In the genomic region with DNA sequence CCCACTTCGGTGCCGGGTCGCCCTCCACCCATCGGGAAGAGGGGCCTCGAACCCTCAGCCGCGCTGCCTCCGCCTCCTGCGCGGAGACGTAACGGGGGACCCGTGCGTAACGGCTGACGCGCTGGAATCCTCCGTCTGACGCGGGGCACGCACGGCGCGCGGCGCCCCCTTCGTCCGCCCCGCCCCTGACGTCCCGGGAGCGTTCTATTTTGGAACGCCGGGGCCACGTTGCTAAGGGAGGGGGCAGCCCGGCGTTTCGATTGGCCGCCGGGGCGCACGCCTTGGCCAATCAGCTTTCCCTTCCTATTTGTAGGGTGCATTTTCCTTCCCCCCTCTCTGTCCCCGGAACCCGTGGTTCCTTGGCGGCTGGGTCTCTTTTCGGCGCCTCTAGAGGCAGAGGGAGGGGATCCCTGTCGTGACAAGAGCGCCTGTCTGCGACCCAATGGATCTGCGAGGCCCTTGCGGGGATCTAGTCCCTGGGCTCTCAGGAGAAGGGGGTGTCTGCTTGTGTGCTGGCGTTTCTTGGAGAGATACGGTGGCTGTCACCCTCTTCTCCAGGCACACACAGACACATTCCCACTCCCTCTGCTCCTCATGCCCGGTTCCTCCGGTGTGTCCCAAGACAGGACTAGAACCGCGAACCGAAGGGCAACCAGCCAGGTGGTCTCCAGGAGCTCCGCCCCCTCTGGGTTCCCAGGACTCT, we compare ENCODE assay signal across 1 cellular context.
TF ChIP-seq lines count a peak whose summit lies in the region.

No MANE protein-coding gene starts in this region.

TF ChIP-seq in HEK293, 187 proteins besides CTCF, POLR2A, EP300 and RAD21 (continued from another document):
- TF ChIP-seq, protein P1, sequence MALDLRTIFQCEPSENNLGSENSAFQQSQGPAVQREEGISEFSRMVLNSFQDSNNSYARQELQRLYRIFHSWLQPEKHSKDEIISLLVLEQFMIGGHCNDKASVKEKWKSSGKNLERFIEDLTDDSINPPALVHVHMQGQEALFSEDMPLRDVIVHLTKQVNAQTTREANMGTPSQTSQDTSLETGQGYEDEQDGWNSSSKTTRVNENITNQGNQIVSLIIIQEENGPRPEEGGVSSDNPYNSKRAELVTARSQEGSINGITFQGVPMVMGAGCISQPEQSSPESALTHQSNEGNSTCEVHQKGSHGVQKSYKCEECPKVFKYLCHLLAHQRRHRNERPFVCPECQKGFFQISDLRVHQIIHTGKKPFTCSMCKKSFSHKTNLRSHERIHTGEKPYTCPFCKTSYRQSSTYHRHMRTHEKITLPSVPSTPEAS (tag by site-specific recombination; IDR thresholded peaks at IDR 0.05): no peak
- no peak for TF ChIP-seq TCF7L2 (IDR thresholded peaks at IDR 0.05; ENCODE audit: borderline replicate concordance, low read depth, low read length)
- no peak for TF ChIP-seq HOXC10 (CRISPR knock-in tag; IDR thresholded peaks at IDR 0.05)
- TF ChIP-seq GFI1B (tag by site-specific recombination; IDR thresholded peaks at IDR 0.05): no peak
- TF ChIP-seq ZFHX2 (tag by site-specific recombination; conservative IDR thresholded peaks at IDR 0.05): peak; percentile 63
- TF ChIP-seq ZNF292 (tag by site-specific recombination; IDR thresholded peaks at IDR 0.05; ENCODE audit: borderline replicate concordance, low read depth): no peak
- TF ChIP-seq GLI4 (tag by site-specific recombination; IDR thresholded peaks at IDR 0.05): no peak
- TF ChIP-seq KLF16 (tag by site-specific recombination; IDR thresholded peaks at IDR 0.05): peak; percentile 84
- peak; percentile 66 for TF ChIP-seq ZEB2 (tag by site-specific recombination; IDR thresholded peaks at IDR 0.05)
- TF ChIP-seq ELK4 (IDR thresholded peaks at IDR 0.05; ENCODE audit: borderline replicate concordance, low read depth, low read length): no peak
- no peak for TF ChIP-seq ZNF112 (tag by site-specific recombination; IDR thresholded peaks at IDR 0.05)
- TF ChIP-seq ZNF580 (tag by site-specific recombination; IDR thresholded peaks at IDR 0.05): peak; percentile 2; the same call in 1 of the 2 replicates
- TF ChIP-seq ZNF521 (tag by site-specific recombination; IDR thresholded peaks at IDR 0.05): no peak
- TF ChIP-seq ZSCAN16 (tag by site-specific recombination; IDR thresholded peaks at IDR 0.05): no peak
- TF ChIP-seq, protein P2, sequence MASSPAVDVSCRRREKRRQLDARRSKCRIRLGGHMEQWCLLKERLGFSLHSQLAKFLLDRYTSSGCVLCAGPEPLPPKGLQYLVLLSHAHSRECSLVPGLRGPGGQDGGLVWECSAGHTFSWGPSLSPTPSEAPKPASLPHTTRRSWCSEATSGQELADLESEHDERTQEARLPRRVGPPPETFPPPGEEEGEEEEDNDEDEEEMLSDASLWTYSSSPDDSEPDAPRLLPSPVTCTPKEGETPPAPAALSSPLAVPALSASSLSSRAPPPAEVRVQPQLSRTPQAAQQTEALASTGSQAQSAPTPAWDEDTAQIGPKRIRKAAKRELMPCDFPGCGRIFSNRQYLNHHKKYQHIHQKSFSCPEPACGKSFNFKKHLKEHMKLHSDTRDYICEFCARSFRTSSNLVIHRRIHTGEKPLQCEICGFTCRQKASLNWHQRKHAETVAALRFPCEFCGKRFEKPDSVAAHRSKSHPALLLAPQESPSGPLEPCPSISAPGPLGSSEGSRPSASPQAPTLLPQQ (tag by site-specific recombination; IDR thresholded peaks at IDR 0.05): peak; percentile 34
- TF ChIP-seq ZNF202 (tag by site-specific recombination; IDR thresholded peaks at IDR 0.05; ENCODE audit: borderline replicate concordance): no peak
- TF ChIP-seq, protein P3, sequence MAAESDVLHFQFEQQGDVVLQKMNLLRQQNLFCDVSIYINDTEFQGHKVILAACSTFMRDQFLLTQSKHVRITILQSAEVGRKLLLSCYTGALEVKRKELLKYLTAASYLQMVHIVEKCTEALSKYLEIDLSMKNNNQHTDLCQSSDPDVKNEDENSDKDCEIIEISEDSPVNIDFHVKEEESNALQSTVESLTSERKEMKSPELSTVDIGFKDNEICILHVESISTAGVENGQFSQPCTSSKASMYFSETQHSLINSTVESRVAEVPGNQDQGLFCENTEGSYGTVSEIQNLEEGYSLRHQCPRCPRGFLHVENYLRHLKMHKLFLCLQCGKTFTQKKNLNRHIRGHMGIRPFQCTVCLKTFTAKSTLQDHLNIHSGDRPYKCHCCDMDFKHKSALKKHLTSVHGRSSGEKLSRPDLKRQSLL (tag by site-specific recombination; IDR thresholded peaks at IDR 0.05): no peak
- no peak for TF ChIP-seq HOXD13 (CRISPR knock-in tag; IDR thresholded peaks at IDR 0.05; ENCODE audit: borderline replicate concordance)
- TF ChIP-seq WT1 (tag by site-specific recombination; IDR thresholded peaks at IDR 0.05): 0 out of 2 replicates have a peak, but pooled peaks have one; percentile 14
- no peak; the same call in 1 of the 2 replicates for TF ChIP-seq ZNF785 (tag by site-specific recombination; IDR thresholded peaks at IDR 0.05)
- TF ChIP-seq ZNF510 (tag by site-specific recombination; IDR thresholded peaks at IDR 0.05; ENCODE audit: insufficient replicate concordance): no peak
- peak; percentile 59 for TF ChIP-seq ZBTB8A (tag by site-specific recombination; IDR thresholded peaks at IDR 0.05)
- TF ChIP-seq, protein P4, sequence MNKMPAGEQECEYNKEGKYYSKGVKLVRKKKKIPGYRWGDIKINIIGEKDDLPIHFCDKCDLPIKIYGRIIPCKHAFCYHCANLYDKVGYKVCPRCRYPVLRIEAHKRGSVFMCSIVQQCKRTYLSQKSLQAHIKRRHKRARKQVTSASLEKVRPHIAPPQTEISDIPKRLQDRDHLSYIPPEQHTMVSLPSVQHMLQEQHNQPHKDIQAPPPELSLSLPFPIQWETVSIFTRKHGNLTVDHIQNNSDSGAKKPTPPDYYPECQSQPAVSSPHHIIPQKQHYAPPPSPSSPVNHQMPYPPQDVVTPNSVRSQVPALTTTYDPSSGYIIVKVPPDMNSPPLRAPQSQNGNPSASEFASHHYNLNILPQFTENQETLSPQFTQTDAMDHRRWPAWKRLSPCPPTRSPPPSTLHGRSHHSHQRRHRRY (tag by site-specific recombination; IDR thresholded peaks at IDR 0.05): no peak
- no peak for TF ChIP-seq ZNF174 (tag by site-specific recombination; IDR thresholded peaks at IDR 0.05)
- TF ChIP-seq, protein P5, sequence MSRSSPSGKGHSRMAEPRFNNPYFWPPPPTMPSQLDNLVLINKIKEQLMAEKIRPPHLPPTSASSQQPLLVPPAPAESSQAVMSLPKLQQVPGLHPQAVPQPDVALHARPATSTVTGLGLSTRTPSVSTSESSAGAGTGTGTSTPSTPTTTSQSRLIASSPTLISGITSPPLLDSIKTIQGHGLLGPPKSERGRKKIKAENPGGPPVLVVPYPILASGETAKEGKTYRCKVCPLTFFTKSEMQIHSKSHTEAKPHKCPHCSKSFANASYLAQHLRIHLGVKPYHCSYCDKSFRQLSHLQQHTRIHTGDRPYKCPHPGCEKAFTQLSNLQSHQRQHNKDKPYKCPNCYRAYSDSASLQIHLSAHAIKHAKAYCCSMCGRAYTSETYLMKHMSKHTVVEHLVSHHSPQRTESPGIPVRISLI (tag by site-specific recombination; IDR thresholded peaks at IDR 0.05): no peak
- TF ChIP-seq ZNF335 (tag by site-specific recombination; conservative IDR thresholded peaks at IDR 0.05): peak; percentile 73
- TF ChIP-seq ZNF548 (tag by site-specific recombination; IDR thresholded peaks at IDR 0.05): no peak
- TF ChIP-seq ZNF658 (tag by site-specific recombination; IDR thresholded peaks at IDR 0.05): no peak
- TF ChIP-seq, protein P6, sequence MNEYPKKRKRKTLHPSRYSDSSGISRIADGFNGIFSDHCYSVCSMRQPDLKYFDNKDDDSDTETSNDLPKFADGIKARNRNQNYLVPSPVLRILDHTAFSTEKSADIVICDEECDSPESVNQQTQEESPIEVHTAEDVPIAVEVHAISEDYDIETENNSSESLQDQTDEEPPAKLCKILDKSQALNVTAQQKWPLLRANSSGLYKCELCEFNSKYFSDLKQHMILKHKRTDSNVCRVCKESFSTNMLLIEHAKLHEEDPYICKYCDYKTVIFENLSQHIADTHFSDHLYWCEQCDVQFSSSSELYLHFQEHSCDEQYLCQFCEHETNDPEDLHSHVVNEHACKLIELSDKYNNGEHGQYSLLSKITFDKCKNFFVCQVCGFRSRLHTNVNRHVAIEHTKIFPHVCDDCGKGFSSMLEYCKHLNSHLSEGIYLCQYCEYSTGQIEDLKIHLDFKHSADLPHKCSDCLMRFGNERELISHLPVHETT (tag by site-specific recombination; IDR thresholded peaks at IDR 0.05): no peak
- no peak for TF ChIP-seq ZNF610 (tag by site-specific recombination; IDR thresholded peaks at IDR 0.05; ENCODE audit: borderline replicate concordance)
- TF ChIP-seq KLF8 (tag by site-specific recombination; IDR thresholded peaks at IDR 0.05): peak; percentile 54
- TF ChIP-seq KLF1 (tag by site-specific recombination; IDR thresholded peaks at IDR 0.05): peak; percentile 60; the same call in 1 of the 2 replicates
- TF ChIP-seq ZNF561 (tag by site-specific recombination; IDR thresholded peaks at IDR 0.05; ENCODE audit: borderline replicate concordance): peak; percentile 75; the same call in 1 of the 2 replicates
- no peak for TF ChIP-seq ZNF274 (IDR thresholded peaks at IDR 0.05; ENCODE audit: low read length)
- TF ChIP-seq ZNF274 (tag by site-specific recombination; IDR thresholded peaks at IDR 0.05; ENCODE audit: borderline replicate concordance): no peak
- no peak for TF ChIP-seq BCL11A (tag by site-specific recombination; IDR thresholded peaks at IDR 0.05; ENCODE audit: low read depth)
- TF ChIP-seq, protein P7, sequence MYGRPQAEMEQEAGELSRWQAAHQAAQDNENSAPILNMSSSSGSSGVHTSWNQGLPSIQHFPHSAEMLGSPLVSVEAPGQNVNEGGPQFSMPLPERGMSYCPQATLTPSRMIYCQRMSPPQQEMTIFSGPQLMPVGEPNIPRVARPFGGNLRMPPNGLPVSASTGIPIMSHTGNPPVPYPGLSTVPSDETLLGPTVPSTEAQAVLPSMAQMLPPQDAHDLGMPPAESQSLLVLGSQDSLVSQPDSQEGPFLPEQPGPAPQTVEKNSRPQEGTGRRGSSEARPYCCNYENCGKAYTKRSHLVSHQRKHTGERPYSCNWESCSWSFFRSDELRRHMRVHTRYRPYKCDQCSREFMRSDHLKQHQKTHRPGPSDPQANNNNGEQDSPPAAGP (tag by site-specific recombination; IDR thresholded peaks at IDR 0.05): peak; percentile 35; the same call in 1 of the 2 replicates
- peak; percentile 95 for TF ChIP-seq KLF10 (tag by site-specific recombination; IDR thresholded peaks at IDR 0.05)
- peak; percentile 59; the same call in 1 of the 2 replicates for TF ChIP-seq ZBTB48 (tag by site-specific recombination; IDR thresholded peaks at IDR 0.05)
- TF ChIP-seq ZNF830 (tag by site-specific recombination; IDR thresholded peaks at IDR 0.05; ENCODE audit: low read depth): no peak
- TF ChIP-seq ZNF555 (tag by site-specific recombination; conservative IDR thresholded peaks at IDR 0.05): no peak
- TF ChIP-seq, protein P8, sequence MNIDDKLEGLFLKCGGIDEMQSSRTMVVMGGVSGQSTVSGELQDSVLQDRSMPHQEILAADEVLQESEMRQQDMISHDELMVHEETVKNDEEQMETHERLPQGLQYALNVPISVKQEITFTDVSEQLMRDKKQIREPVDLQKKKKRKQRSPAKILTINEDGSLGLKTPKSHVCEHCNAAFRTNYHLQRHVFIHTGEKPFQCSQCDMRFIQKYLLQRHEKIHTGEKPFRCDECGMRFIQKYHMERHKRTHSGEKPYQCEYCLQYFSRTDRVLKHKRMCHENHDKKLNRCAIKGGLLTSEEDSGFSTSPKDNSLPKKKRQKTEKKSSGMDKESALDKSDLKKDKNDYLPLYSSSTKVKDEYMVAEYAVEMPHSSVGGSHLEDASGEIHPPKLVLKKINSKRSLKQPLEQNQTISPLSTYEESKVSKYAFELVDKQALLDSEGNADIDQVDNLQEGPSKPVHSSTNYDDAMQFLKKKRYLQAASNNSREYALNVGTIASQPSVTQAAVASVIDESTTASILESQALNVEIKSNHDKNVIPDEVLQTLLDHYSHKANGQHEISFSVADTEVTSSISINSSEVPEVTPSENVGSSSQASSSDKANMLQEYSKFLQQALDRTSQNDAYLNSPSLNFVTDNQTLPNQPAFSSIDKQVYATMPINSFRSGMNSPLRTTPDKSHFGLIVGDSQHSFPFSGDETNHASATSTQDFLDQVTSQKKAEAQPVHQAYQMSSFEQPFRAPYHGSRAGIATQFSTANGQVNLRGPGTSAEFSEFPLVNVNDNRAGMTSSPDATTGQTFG (tag by site-specific recombination; IDR thresholded peaks at IDR 0.05; ENCODE audit: borderline replicate concordance): no peak
- TF ChIP-seq ZBTB21 (tag by site-specific recombination; IDR thresholded peaks at IDR 0.05): peak; percentile 82
- peak; percentile 32; the same call in 1 of the 2 replicates for TF ChIP-seq IKZF3 (tag by site-specific recombination; IDR thresholded peaks at IDR 0.05)
